ENCODE assay signal across 8 cellular contexts in genomic region chr19:23273022-23273593, GRCh38. TPM values are rescaled to one million over a fixed set of nuclear protein-coding genes. Genes with fewer than 3 reads are reported as not detected.
DNase-seq lines count a peak whose midpoint lies in the region; TF ChIP-seq lines count a peak whose summit lies in the region.

No MANE protein-coding gene starts in this region.

- H2BK5ac ChIP-seq in mesendoderm (ENCODE audit: low read length): no peak overlapping the region

- H3K9me3 ChIP-seq in DOHH2 (ENCODE audit: control insufficient read depth, insufficient read depth, low read length) (no peaks in the 10 kb centered on the region), MM.1S (replicated peaks; ENCODE audit: insufficient read depth, low read length) (no peaks in the 10 kb centered on the region)

- peaks cover 32% of the 10 kb centered on the region for H3K79me2 ChIP-seq in DOHH2 (ENCODE audit: control insufficient read depth, low read length)
- peaks cover 8% of the 10 kb centered on the region; the same call in 1 of the 2 replicates for H3K79me2 ChIP-seq in MM.1S (ENCODE audit: low read length)
- peaks cover 20% of the 10 kb centered on the region for H3K79me2 ChIP-seq in mesendoderm (ENCODE audit: control insufficient read depth, insufficient read depth, low read length)

- no CpG with 5 or more reads among the region's 10 CpGs for WGBS in mesendoderm (ENCODE audit: extremely low coverage, insufficient coverage, low lambda C conversion rate)
- WGBS in urinary bladder: 2% methylated on average over 10 of the region's 10 CpGs

- peak overlapping the region; percentile 99; the same call in 1 of the 2 replicates for H2AFZ ChIP-seq in MM.1S (ENCODE audit: low read length)

- H3K4me1 ChIP-seq in DOHH2 (ENCODE audit: control insufficient read depth, low read length): peaks cover 12% of the 10 kb centered on the region
- no peaks in the 10 kb centered on the region for H3K4me1 ChIP-seq in MM.1S (ENCODE audit: low read length)
- H3K4me1 ChIP-seq in mesendoderm (ENCODE audit: control insufficient read depth, low read depth, low read length): no peaks in the 10 kb centered on the region
- no peaks in the 10 kb centered on the region for H3K4me1 ChIP-seq in urinary bladder (ENCODE audit: insufficient read depth)

- peak overlapping the region; percentile 93 for H3K56ac ChIP-seq in mesendoderm (ENCODE audit: low read length)

- TF ChIP-seq CTCF in DOHH2 (IDR thresholded peaks at IDR 0.05; ENCODE audit: low read depth, low read length, poor library complexity, severe bottlenecking) (no peak), MM.1S (IDR thresholded peaks at IDR 0.05; ENCODE audit: low read length) (no peak)

- peaks cover 2% of the 10 kb centered on the region for H3K79me1 ChIP-seq in mesendoderm (ENCODE audit: low read length)

- H3K27me3 ChIP-seq in DOHH2 (ENCODE audit: control insufficient read depth, low read length): no peaks in the 10 kb centered on the region
- no peaks in the 10 kb centered on the region for H3K27me3 ChIP-seq in MM.1S (replicated peaks; ENCODE audit: insufficient read depth, low read length)
- H3K27me3 ChIP-seq in mesendoderm (ENCODE audit: insufficient read depth, low read length, poor library complexity): no peaks in the 10 kb centered on the region

- H3K18ac ChIP-seq in mesendoderm (ENCODE audit: low read length): peak overlapping the region; percentile 89

- no peak overlapping the region for H2BK15ac ChIP-seq in mesendoderm (replicated peaks; ENCODE audit: low read depth)

- H2BK120ac ChIP-seq in mesendoderm (ENCODE audit: low read depth, low read length): no peak overlapping the region

- DNase-seq in MM.1S (peak; percentile 7), cerebellar cortex (ENCODE audit: low spot score) (peak; percentile 70), mesendoderm (no peak), activated gamma-delta T cell treated with Interleukin-2 at 50 U/mL for 16 hours (no peak), NCI-H82 (lab: John Stamatoyannopoulos, UW) (no peak), activated gamma-delta T cell (lab: John Stamatoyannopoulos, UW) (no peak)

- no peaks in the 10 kb centered on the region for H4K20me1 ChIP-seq in DOHH2 (ENCODE audit: control insufficient read depth, insufficient read depth, low read depth, low read length)
- H4K20me1 ChIP-seq in MM.1S (ENCODE audit: insufficient read depth, low read length): no peaks in the 10 kb centered on the region

- no peak overlapping the region for H3K4ac ChIP-seq in mesendoderm (ENCODE audit: low read depth, low read length)

- H3K4me3 ChIP-seq in DOHH2 (ENCODE audit: low read length): peak overlapping the region; percentile 100
- peak overlapping the region; percentile 93 for H3K4me3 ChIP-seq in MM.1S (ENCODE audit: low read length)
- H3K4me3 ChIP-seq in mesendoderm (ENCODE audit: low read length): peak overlapping the region; percentile 87
- peak overlapping the region; percentile 69 for H3K4me3 ChIP-seq in urinary bladder (ENCODE audit: low read depth, low read length)

- H4K8ac ChIP-seq in mesendoderm (ENCODE audit: low read depth, low read length): no peak overlapping the region

- H3K27ac ChIP-seq in DOHH2 (ENCODE audit: low read depth, low read length) (peak overlapping the region; percentile 55), MM.1S (ENCODE audit: low read length) (no peak overlapping the region), mesendoderm (ENCODE audit: low read depth, low read length) (no peak overlapping the region), urinary bladder (ENCODE audit: low read depth) (peak overlapping the region; percentile 56)

- H3K9me2 ChIP-seq in DOHH2 (replicated peaks; ENCODE audit: control insufficient read depth, low read length): no peaks in the 10 kb centered on the region
- no peaks in the 10 kb centered on the region for H3K9me2 ChIP-seq in MM.1S (replicated peaks; ENCODE audit: insufficient read depth, low read length)

- H3K9ac ChIP-seq in MM.1S (ENCODE audit: low read length) (peak overlapping the region; percentile 62; the same call in 1 of the 2 replicates), mesendoderm (ENCODE audit: low read length) (peak overlapping the region; percentile 90)

- H3F3A ChIP-seq in DOHH2 (ENCODE audit: control insufficient read depth, insufficient read depth) (no peaks in the 10 kb centered on the region), MM.1S (ENCODE audit: insufficient read depth, low read length) (no peaks in the 10 kb centered on the region)

- H3K36me3 ChIP-seq in DOHH2 (ENCODE audit: control insufficient read depth, low read length): peaks cover 38% of the 10 kb centered on the region
- H3K36me3 ChIP-seq in MM.1S (replicated peaks; ENCODE audit: insufficient read depth, low read length): no peaks in the 10 kb centered on the region
- peaks cover 1% of the 10 kb centered on the region for H3K36me3 ChIP-seq in mesendoderm (ENCODE audit: control insufficient read depth, insufficient read depth, low read length)
- H3K36me3 ChIP-seq in urinary bladder (ENCODE audit: insufficient read depth): no peaks in the 10 kb centered on the region

- H4K5ac ChIP-seq in mesendoderm (ENCODE audit: low read length): no peak overlapping the region

- no peak overlapping the region for H3K23ac ChIP-seq in mesendoderm (ENCODE audit: low read length)

- no peak overlapping the region for H2AK5ac ChIP-seq in mesendoderm (ENCODE audit: low read length)

- H3K4me2 ChIP-seq in DOHH2 (ENCODE audit: low read length) (peak overlapping the region; percentile 79), MM.1S (ENCODE audit: low read depth, low read length) (peak overlapping the region; percentile 62; the same call in 1 of the 2 replicates), mesendoderm (ENCODE audit: low read length) (peak overlapping the region; percentile 74)

RNA-seq across cellular contexts. Expression of gene ZNF724, which starts 22.9 kb away (rescaled TPM):
- polyA plus RNA-seq in mesendoderm (2013, experiment 1 of 2): 31.5 TPM
- polyA plus RNA-seq in mesendoderm (2013, experiment 2 of 2): 31.1 TPM
- 12.1 TPM for total RNA-seq in urinary bladder
- polyA plus RNA-seq in urinary bladder: 0.51 TPM

Comparison
In these comparisons a context has a peak if more than half of its experiments do, and no peak if none do; other contexts are left out.
1. H3K27ac ChIP-seq: peak in DOHH2 (single experiment) and urinary bladder (single experiment); none in MM.1S (single experiment) and mesendoderm (single experiment).
2. DNase-seq: peak in MM.1S (single experiment) and cerebellar cortex (single experiment); none in mesendoderm (single experiment), activated gamma-delta T cell treated with Interleukin-2 at 50 U/mL for 16 hours (single experiment), NCI-H82 (single experiment) and activated gamma-delta T cell (single experiment).
3. Peak in every context shown above with its lines, with median percentiles within 50 percentile points of each other: H3K4me2 ChIP-seq and H3K4me3 ChIP-seq.